ENCODE assay signal across 14 cellular contexts in the genomic region with DNA sequence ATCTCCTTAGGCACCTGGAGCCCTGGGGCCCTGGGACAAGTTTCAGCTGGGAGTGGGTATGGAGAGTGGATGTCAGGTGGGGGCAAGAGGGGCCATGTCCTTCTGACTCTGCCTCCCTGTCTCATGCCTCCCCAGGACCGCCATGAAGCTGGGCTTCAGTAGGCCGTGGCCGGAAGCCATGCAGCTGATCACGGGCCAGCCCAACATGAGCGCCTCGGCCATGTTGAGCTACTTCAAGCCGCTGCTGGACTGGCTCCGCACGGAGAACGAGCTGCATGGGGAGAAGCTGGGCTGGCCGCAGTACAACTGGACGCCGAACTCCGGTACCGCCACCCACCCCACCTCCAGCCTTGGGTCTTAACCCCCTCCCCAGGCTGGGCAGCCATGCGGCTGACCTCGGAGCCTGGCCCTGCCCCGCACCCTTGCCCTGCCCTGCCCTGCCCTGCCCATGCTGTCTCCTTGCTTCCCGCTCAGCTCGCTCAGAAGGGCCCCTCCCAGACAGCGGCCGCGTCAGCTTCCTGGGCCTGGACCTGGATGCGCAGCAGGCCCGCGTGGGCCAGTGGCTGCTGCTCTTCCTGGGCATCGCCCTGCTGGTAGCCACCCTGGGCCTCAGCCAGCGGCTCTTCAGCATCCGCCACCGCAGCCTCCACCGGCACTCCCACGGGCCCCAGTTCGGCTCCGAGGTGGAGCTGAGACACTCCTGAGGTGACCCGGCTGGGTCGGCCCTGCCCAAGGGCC. TPM values are rescaled to one million over a fixed set of nuclear protein-coding genes. Genes with fewer than 3 reads are reported as not detected.
A peak's percentile ranks its signal among the peaks of the same experiment; 100 is the strongest.
DNase-seq lines count a peak whose midpoint lies in the region; ATAC-seq, FAIRE-seq and TF ChIP-seq lines count a peak whose summit lies in the region.
"Had no signal": no experiment of that assay in that cellular context is flagged by ENCODE, and none has a peak within 500 bp of the region (broad histone marks: within the 10 kb centered on the region; RNA-seq: fewer than 3 reads in every experiment).

No MANE protein-coding gene starts in this region.

- DNase-seq in HepG2 (ENCODE audit: low spot score) (no peak), right lobe of liver (no peak), left colon (no peak), mucosa of descending colon (no peak), urothelium cell line (ENCODE audit: low spot score) (no peak), mucosa of gallbladder (ENCODE audit: low spot score) (no peak), smooth muscle cell (lab: John Stamatoyannopoulos, UW; ENCODE audit: unreplicated experiment) (no peak), COR-L47 (lab: John Stamatoyannopoulos, UW) (no peak)
- DNase-seq: Caco-2; CD8-positive, alpha-beta T cell; GF-D8 had no signal

- CTCF ChIA-PET in HepG2 (lab: Yijun Ruan, JAX; ENCODE audit: low intra/inter-chr PET ratio, low total read pairs) = no interaction called here

- WGBS in HepG2 (ENCODE audit: low lambda C conversion rate) = 79% methylated on average over 20 of the region's 36 CpGs
- WGBS in right lobe of liver (ENCODE audit: insufficient coverage, low coverage, low lambda C conversion rate, missing lambda C conversion rate) = no CpG with 5 or more reads among the region's 36 CpGs
- 97% methylated on average over 28 of the region's 36 CpGs for WGBS in smooth muscle cell (ENCODE audit: low lambda C conversion rate)

- H3K4me3 ChIP-seq in HepG2 (replicated peaks in 1 of 3; ENCODE audit: insufficient read depth in 1 of 3, low read depth in 2 of 3, low read length in 3 of 3) = no peak overlapping the region
- no peak overlapping the region for H3K4me3 ChIP-seq in right lobe of liver
- no peak overlapping the region for H3K4me3 ChIP-seq in mucosa of descending colon
- H3K4me3 ChIP-seq in smooth muscle cell = no peak overlapping the region

- POLR2A ChIA-PET in HepG2 (lab: Yijun Ruan, JAX) = interaction anchor here (1.0 kb wide), 1 partner anchor 61 kb away, joined by 3 read pairs; no protein-coding TSS in a partner anchor

- H3K36me3 ChIP-seq in HepG2 (replicated peaks in 1 of 2; ENCODE audit: control insufficient read depth in 1 of 2, insufficient read depth in 2 of 2, low read length in 2 of 2) = no peaks in the 10 kb centered on the region
- H3K36me3 ChIP-seq in right lobe of liver = no peaks in the 10 kb centered on the region
- no peaks in the 10 kb centered on the region for H3K36me3 ChIP-seq in mucosa of descending colon (ENCODE audit: low read depth)
- H3K36me3 ChIP-seq in smooth muscle cell (ENCODE audit: low read depth) = no peaks in the 10 kb centered on the region

- TF ChIP-seq CTCF in HepG2 (CRISPR knock-in tag; IDR thresholded peaks at IDR 0.05) = no peak
- TF ChIP-seq CTCF in right lobe of liver (IDR thresholded peaks at IDR 0.05) = no peak
- TF ChIP-seq CTCF in mucosa of descending colon (IDR thresholded peaks at IDR 0.05) = no peak
- no peak for TF ChIP-seq CTCF in smooth muscle cell (IDR thresholded peaks at IDR 0.05; ENCODE audit: borderline replicate concordance, insufficient read depth, poor library complexity, severe bottlenecking)

- H3K4me2 ChIP-seq in HepG2 (ENCODE audit: low read depth, low read length) (no peak overlapping the region), smooth muscle cell (no peak overlapping the region)

- no peak for TF ChIP-seq RAD21 in HepG2 (CRISPR knock-in tag; IDR thresholded peaks at IDR 0.05)

- no peaks in the 10 kb centered on the region for H3K79me2 ChIP-seq in HepG2 (ENCODE audit: insufficient read depth, low read length)
- H3K79me2 ChIP-seq in smooth muscle cell (ENCODE audit: low read depth) = no peaks in the 10 kb centered on the region

- no peaks in the 10 kb centered on the region for H4K20me1 ChIP-seq in HepG2 (ENCODE audit: insufficient read depth, low read length)
- no peaks in the 10 kb centered on the region for H4K20me1 ChIP-seq in smooth muscle cell (ENCODE audit: low read depth)

- TF ChIP-seq EP300 in HepG2 (IDR thresholded peaks at IDR 0.05; ENCODE audit: low read depth in 2 of 2, low read length in 2 of 2) (no peak), HepG2 (CRISPR knock-in tag; IDR thresholded peaks at IDR 0.05; ENCODE audit: borderline replicate concordance) (no peak)

- in situ Hi-C loops in HepG2 (cut with HindIII; ENCODE audit: extremely low pct_ligation_motif_present, low pct_unique_long_range_greater_than_20kb) = no loop called here

- TF ChIP-seq POLR2A in HepG2 (IDR thresholded peaks at IDR 0.05; ENCODE audit: insufficient read depth in 1 of 2, low read depth in 2 of 2, low read length in 2 of 2) (no peak), right lobe of liver (IDR thresholded peaks at IDR 0.05) (no peak)

- H3K27me3 ChIP-seq in HepG2 (ENCODE audit: control insufficient read depth in 1 of 2, insufficient read depth in 2 of 2, low read length in 2 of 2) = peaks cover 8 to 55% of the 10 kb centered on the region in 2 experiments; a peak in 4 of 5 replicates
- H3K27me3 ChIP-seq in right lobe of liver = no peaks in the 10 kb centered on the region
- peaks cover 14% of the 10 kb centered on the region for H3K27me3 ChIP-seq in smooth muscle cell (ENCODE audit: low read depth)

- H3K9me3 ChIP-seq in HepG2 (ENCODE audit: low read length) (no peaks in the 10 kb centered on the region), right lobe of liver (no peaks in the 10 kb centered on the region), mucosa of descending colon (no peaks in the 10 kb centered on the region), smooth muscle cell (replicated peaks; ENCODE audit: low read depth) (no peaks in the 10 kb centered on the region)
- H3K9me3 ChIP-seq: Caco-2 had no signal

- no peaks in the 10 kb centered on the region for H3F3A ChIP-seq in smooth muscle cell (ENCODE audit: low read depth)

- BruUV-seq in HepG2 (replicated peaks; lab: Mats Ljungman, UMichigan) = no TSS peak

- ATAC-seq in HepG2 (no peak; the same call in 2 of the 3 replicates), right lobe of liver (no peak), left colon (peak; percentile 22), mucosa of descending colon (peak; percentile 18)
- ATAC-seq: CD8-positive, alpha-beta T cell had no signal

- H2AFZ ChIP-seq in HepG2 (ENCODE audit: low read length) = no peak overlapping the region
- H2AFZ ChIP-seq in smooth muscle cell (ENCODE audit: low read depth) = no peak overlapping the region

- H3K9ac ChIP-seq in HepG2 (ENCODE audit: insufficient read depth, low read depth, low read length) (no peak overlapping the region), smooth muscle cell (ENCODE audit: low read depth) (no peak overlapping the region)

- H3K4me1 ChIP-seq in HepG2 (ENCODE audit: insufficient read depth, low read length) = peaks cover 31% of the 10 kb centered on the region
- H3K4me1 ChIP-seq in right lobe of liver = no peaks in the 10 kb centered on the region
- H3K4me1 ChIP-seq in mucosa of descending colon (ENCODE audit: low read depth) = no peaks in the 10 kb centered on the region
- H3K4me1 ChIP-seq in smooth muscle cell (ENCODE audit: low read depth) = no peaks in the 10 kb centered on the region

- intact Hi-C loops in HepG2 (cut with micrococcal nuclease; ENCODE audit: unreplicated experiment) (no loop called here), right lobe of liver (cut with DNase I) (no loop called here), left colon (cut with DNase I, micrococcal nuclease) (no loop called here), mucosa of descending colon (cut with DNase I, micrococcal nuclease) (no loop called here)

- H3K27ac ChIP-seq in HepG2 (ENCODE audit: extremely low read length, insufficient read depth, low read length) = no peak overlapping the region
- H3K27ac ChIP-seq in right lobe of liver = no peak overlapping the region
- no peak overlapping the region for H3K27ac ChIP-seq in smooth muscle cell (ENCODE audit: low read depth)

- FAIRE-seq in HepG2 (lab: Jason Lieb, UNC) = no peak
- peak; percentile 27 for FAIRE-seq in urothelium cell line (lab: Jason Lieb, UNC)
- FAIRE-seq: H54 had no signal

RNA-seq across cellular contexts. Expression of gene ACE, which starts 20.0 kb away (rescaled TPM):
- total RNA-seq in HepG2 (2016; rRNA removed; fragmentation: Illumina TruSeq; extraction: Trizol) = 0.13 TPM in 1 of 2 replicates, not detected in the other
- total RNA-seq in HepG2 (2016; cell fraction: cytosol; rRNA removed; fragmentation: Illumina TruSeq; extraction: Trizol; ENCODE audit: low read depth) = not detected in 2 replicates
- total RNA-seq in HepG2 (2016; cell fraction: insoluble cytoplasmic fraction; rRNA removed; fragmentation: Illumina TruSeq; extraction: Trizol) = 0.15 TPM in 1 of 2 replicates, not detected in the other
- not detected in 2 replicates for total RNA-seq in HepG2 (2016; cell fraction: membrane; rRNA removed; fragmentation: Illumina TruSeq; extraction: Trizol)
- total RNA-seq in HepG2 (2016; cell fraction: nucleus; rRNA removed; fragmentation: Illumina TruSeq; extraction: Trizol) = not detected in 2 replicates
- 0.03 and 0.08 TPM in 2 replicates for polyA plus RNA-seq in HepG2 (2011; rRNA removed)
- polyA plus RNA-seq in HepG2 (2011; cell fraction: cytosol; rRNA removed) = 0.05 TPM in 1 of 2 replicates, not detected in the other
- polyA plus RNA-seq in HepG2 (2011; cell fraction: nucleus; rRNA removed) = 0.09 and 0.11 TPM in 2 replicates
- 0.13 and 0.23 TPM in 2 replicates for polyA plus RNA-seq in HepG2 (2012)
- not detected in 2 replicates for polyA plus RNA-seq in HepG2 (2016; cell fraction: cytosol; fragmentation: Illumina TruSeq; extraction: Trizol; ENCODE audit: low read depth)
- not detected in 2 replicates for polyA plus RNA-seq in HepG2 (2016; cell fraction: insoluble cytoplasmic fraction; fragmentation: Illumina TruSeq; extraction: Trizol; ENCODE audit: low read depth)
- polyA plus RNA-seq in HepG2 (2016; cell fraction: membrane; fragmentation: Illumina TruSeq; extraction: Trizol; ENCODE audit: low read depth) = not detected in 2 replicates
- polyA plus RNA-seq in HepG2 (2016; cell fraction: nucleus; fragmentation: Illumina TruSeq; extraction: Trizol; ENCODE audit: insufficient read depth, low read depth) = 0.56 TPM in 1 of 2 replicates, not detected in the other
- 0.37 TPM in 1 of 2 replicates, not detected in the other for polyA minus RNA-seq in HepG2 (2011; rRNA and poly(A)+ RNA removed; ENCODE audit: low replicate concordance)
- polyA minus RNA-seq in HepG2 (2011; cell fraction: cytosol; rRNA and poly(A)+ RNA removed) = not detected in 2 replicates
- polyA minus RNA-seq in HepG2 (2011; cell fraction: nucleus; rRNA and poly(A)+ RNA removed) = 0.26 TPM in 1 of 2 replicates, not detected in the other
- 1 to 10 TPM in 5 of 6 experiments, under 1 TPM in 1; 0.75 to 9.4 (median 5.1) TPM for total RNA-seq in right lobe of liver
- total RNA-seq in left colon = 10 to 100 TPM; 27.7 to 31.9 TPM
- 10 to 100 TPM; 16.0 to 24.6 (median 23.0) TPM for total RNA-seq in mucosa of descending colon
- 22.8 TPM for total RNA-seq in mucosa of gallbladder
- total RNA-seq in smooth muscle cell = 0.94 and 1.5 TPM in 2 replicates
- 0.48 and 2.0 TPM in 2 replicates for polyA plus RNA-seq in smooth muscle cell
- polyA plus RNA-seq: CD14-positive monocyte had no signal

RNA-seq across cellular contexts. Expression of gene KCNH6, which starts 26.3 kb away (rescaled TPM):
- total RNA-seq in HepG2 (2016; rRNA removed; fragmentation: Illumina TruSeq; extraction: Trizol) (0.08 and 0.18 TPM in 2 replicates), right lobe of liver (not detected), left colon (1 to 10 TPM in 1 of 2 donors, under 1 TPM in 1; 0.58 to 1.1 TPM), mucosa of descending colon (under 1 TPM in 2 of 3 donors, not detected in 1; 0.58 to 0.64 TPM), mucosa of gallbladder (not detected), smooth muscle cell (not detected in 2 replicates)
- total RNA-seq in HepG2 (2016; cell fraction: cytosol; rRNA removed; fragmentation: Illumina TruSeq; extraction: Trizol; ENCODE audit: low read depth) = not detected in 2 replicates
- 0.09 TPM in 1 of 2 replicates, not detected in the other for total RNA-seq in HepG2 (2016; cell fraction: insoluble cytoplasmic fraction; rRNA removed; fragmentation: Illumina TruSeq; extraction: Trizol)
- total RNA-seq in HepG2 (2016; cell fraction: membrane; rRNA removed; fragmentation: Illumina TruSeq; extraction: Trizol) = 0.09 and 0.10 TPM in 2 replicates
- total RNA-seq in HepG2 (2016; cell fraction: nucleus; rRNA removed; fragmentation: Illumina TruSeq; extraction: Trizol) = 0.13 TPM in 1 of 2 replicates, not detected in the other
- polyA plus RNA-seq in HepG2 (2011; rRNA removed) (0.05 and 0.18 TPM in 2 replicates), smooth muscle cell (0.48 TPM in 1 of 2 replicates, not detected in the other)
- polyA plus RNA-seq in HepG2 (2011; cell fraction: cytosol; rRNA removed) = 0.04 and 0.06 TPM in 2 replicates
- 0.19 and 0.45 TPM in 2 replicates for polyA plus RNA-seq in HepG2 (2011; cell fraction: nucleus; rRNA removed)
- polyA plus RNA-seq in HepG2 (2012) = 0.15 and 0.44 TPM in 2 replicates
- polyA plus RNA-seq in HepG2 (2016; cell fraction: cytosol; fragmentation: Illumina TruSeq; extraction: Trizol; ENCODE audit: low read depth) = 0.05 and 0.06 TPM in 2 replicates
- polyA plus RNA-seq in HepG2 (2016; cell fraction: insoluble cytoplasmic fraction; fragmentation: Illumina TruSeq; extraction: Trizol; ENCODE audit: low read depth) = 0.05 TPM in 1 of 2 replicates, not detected in the other
- 0.06 and 0.10 TPM in 2 replicates for polyA plus RNA-seq in HepG2 (2016; cell fraction: membrane; fragmentation: Illumina TruSeq; extraction: Trizol; ENCODE audit: low read depth)
- 0.12 and 0.29 TPM in 2 replicates for polyA plus RNA-seq in HepG2 (2016; cell fraction: nucleus; fragmentation: Illumina TruSeq; extraction: Trizol; ENCODE audit: insufficient read depth, low read depth)
- 0.08 TPM in 1 of 2 replicates, not detected in the other for polyA minus RNA-seq in HepG2 (2011; rRNA and poly(A)+ RNA removed; ENCODE audit: low replicate concordance)
- not detected in 2 replicates for polyA minus RNA-seq in HepG2 (2011; cell fraction: cytosol; rRNA and poly(A)+ RNA removed)
- polyA minus RNA-seq in HepG2 (2011; cell fraction: nucleus; rRNA and poly(A)+ RNA removed) = 0.13 and 0.25 TPM in 2 replicates
- total RNA-seq: A673; Caco-2; CD8-positive, alpha-beta T cell had no signal
- polyA plus RNA-seq: CD14-positive monocyte had no signal

RNA-seq across cellular contexts. Expression of gene CYB561, which starts 50.7 kb away (rescaled TPM):
- total RNA-seq in HepG2 (2016; rRNA removed; fragmentation: Illumina TruSeq; extraction: Trizol) (3.1 and 6.7 TPM in 2 replicates), right lobe of liver (10 to 100 TPM in 4 of 6 experiments, 1 to 10 TPM in 2; 7.4 to 21.9 (median 11.4) TPM), left colon (10 to 100 TPM; 59.6 to 66.6 TPM), mucosa of descending colon (10 to 100 TPM; 38.1 to 54.9 (median 51.3) TPM), mucosa of gallbladder (74.3 TPM), smooth muscle cell (13.6 and 16.5 TPM in 2 replicates)
- 2.0 TPM in 2 replicates for total RNA-seq in HepG2 (2016; cell fraction: cytosol; rRNA removed; fragmentation: Illumina TruSeq; extraction: Trizol; ENCODE audit: low read depth)
- total RNA-seq in HepG2 (2016; cell fraction: insoluble cytoplasmic fraction; rRNA removed; fragmentation: Illumina TruSeq; extraction: Trizol) = 3.7 and 6.3 TPM in 2 replicates
- total RNA-seq in HepG2 (2016; cell fraction: membrane; rRNA removed; fragmentation: Illumina TruSeq; extraction: Trizol) = 5.5 and 6.5 TPM in 2 replicates
- total RNA-seq in HepG2 (2016; cell fraction: nucleus; rRNA removed; fragmentation: Illumina TruSeq; extraction: Trizol) = 3.5 and 4.9 TPM in 2 replicates
- polyA plus RNA-seq in HepG2 (2011; rRNA removed) (1.5 and 1.6 TPM in 2 replicates), smooth muscle cell (24.9 and 40.7 TPM in 2 replicates)
- 1.1 and 1.3 TPM in 2 replicates for polyA plus RNA-seq in HepG2 (2011; cell fraction: cytosol; rRNA removed)
- 2.1 and 2.4 TPM in 2 replicates for polyA plus RNA-seq in HepG2 (2011; cell fraction: nucleus; rRNA removed)
- polyA plus RNA-seq in HepG2 (2012) = 1.1 and 1.3 TPM in 2 replicates
- 1.9 and 2.3 TPM in 2 replicates for polyA plus RNA-seq in HepG2 (2016; cell fraction: cytosol; fragmentation: Illumina TruSeq; extraction: Trizol; ENCODE audit: low read depth)
- 3.5 and 4.0 TPM in 2 replicates for polyA plus RNA-seq in HepG2 (2016; cell fraction: insoluble cytoplasmic fraction; fragmentation: Illumina TruSeq; extraction: Trizol; ENCODE audit: low read depth)
- polyA plus RNA-seq in HepG2 (2016; cell fraction: membrane; fragmentation: Illumina TruSeq; extraction: Trizol; ENCODE audit: low read depth) = 4.5 and 4.6 TPM in 2 replicates
- polyA plus RNA-seq in HepG2 (2016; cell fraction: nucleus; fragmentation: Illumina TruSeq; extraction: Trizol; ENCODE audit: insufficient read depth, low read depth) = 9.1 TPM in 2 replicates
- 10.1 and 69.6 TPM in 2 replicates for polyA minus RNA-seq in HepG2 (2011; rRNA and poly(A)+ RNA removed; ENCODE audit: low replicate concordance)
- polyA minus RNA-seq in HepG2 (2011; cell fraction: cytosol; rRNA and poly(A)+ RNA removed) = 1.1 TPM in 2 replicates
- polyA minus RNA-seq in HepG2 (2011; cell fraction: nucleus; rRNA and poly(A)+ RNA removed) = 1.4 and 2.6 TPM in 2 replicates

RNA-seq across cellular contexts. Expression of gene DCAF7, which starts 53.4 kb away (rescaled TPM):
- total RNA-seq in HepG2 (2016; rRNA removed; fragmentation: Illumina TruSeq; extraction: Trizol) (55.2 and 77.5 TPM in 2 replicates), right lobe of liver (10 to 100 TPM; 14.9 to 31.0 (median 26.7) TPM), left colon (10 to 100 TPM; 74.0 to 91.2 TPM), mucosa of descending colon (10 to 100 TPM; 69.0 to 87.3 (median 84.9) TPM), mucosa of gallbladder (81.8 TPM), smooth muscle cell (29.8 and 36.8 TPM in 2 replicates)
- 10.3 and 11.9 TPM in 2 replicates for total RNA-seq in HepG2 (2016; cell fraction: cytosol; rRNA removed; fragmentation: Illumina TruSeq; extraction: Trizol; ENCODE audit: low read depth)
- 58.9 and 68.6 TPM in 2 replicates for total RNA-seq in HepG2 (2016; cell fraction: insoluble cytoplasmic fraction; rRNA removed; fragmentation: Illumina TruSeq; extraction: Trizol)
- total RNA-seq in HepG2 (2016; cell fraction: membrane; rRNA removed; fragmentation: Illumina TruSeq; extraction: Trizol) = 23.2 and 25.5 TPM in 2 replicates
- total RNA-seq in HepG2 (2016; cell fraction: nucleus; rRNA removed; fragmentation: Illumina TruSeq; extraction: Trizol) = 33.1 and 38.3 TPM in 2 replicates
- polyA plus RNA-seq in HepG2 (2011; rRNA removed) (73.4 and 77.0 TPM in 2 replicates), smooth muscle cell (48.5 and 50.2 TPM in 2 replicates)
- polyA plus RNA-seq in HepG2 (2011; cell fraction: cytosol; rRNA removed) = 62.7 and 66.5 TPM in 2 replicates
- 61.2 and 63.3 TPM in 2 replicates for polyA plus RNA-seq in HepG2 (2011; cell fraction: nucleus; rRNA removed)
- polyA plus RNA-seq in HepG2 (2012) = 84.0 and 84.1 TPM in 2 replicates
- 12.2 and 14.0 TPM in 2 replicates for polyA plus RNA-seq in HepG2 (2016; cell fraction: cytosol; fragmentation: Illumina TruSeq; extraction: Trizol; ENCODE audit: low read depth)
- 61.4 and 80.4 TPM in 2 replicates for polyA plus RNA-seq in HepG2 (2016; cell fraction: insoluble cytoplasmic fraction; fragmentation: Illumina TruSeq; extraction: Trizol; ENCODE audit: low read depth)
- 15.8 and 16.0 TPM in 2 replicates for polyA plus RNA-seq in HepG2 (2016; cell fraction: membrane; fragmentation: Illumina TruSeq; extraction: Trizol; ENCODE audit: low read depth)
- polyA plus RNA-seq in HepG2 (2016; cell fraction: nucleus; fragmentation: Illumina TruSeq; extraction: Trizol; ENCODE audit: insufficient read depth, low read depth) = 37.9 and 40.9 TPM in 2 replicates
- 107 and 220 TPM in 2 replicates for polyA minus RNA-seq in HepG2 (2011; rRNA and poly(A)+ RNA removed; ENCODE audit: low replicate concordance)
- polyA minus RNA-seq in HepG2 (2011; cell fraction: cytosol; rRNA and poly(A)+ RNA removed) = 41.2 and 49.1 TPM in 2 replicates
- polyA minus RNA-seq in HepG2 (2011; cell fraction: nucleus; rRNA and poly(A)+ RNA removed) = 35.0 and 40.7 TPM in 2 replicates

Comparison
In these comparisons a context has a peak if more than half of its experiments do, and no peak if none do; other contexts are left out.
1. ATAC-seq: peak in left colon (single experiment) and mucosa of descending colon (single experiment); none in HepG2 (single experiment) and right lobe of liver (0 of 4).